7 cellular contexts compared by ENCODE assay signal in the genomic region with DNA sequence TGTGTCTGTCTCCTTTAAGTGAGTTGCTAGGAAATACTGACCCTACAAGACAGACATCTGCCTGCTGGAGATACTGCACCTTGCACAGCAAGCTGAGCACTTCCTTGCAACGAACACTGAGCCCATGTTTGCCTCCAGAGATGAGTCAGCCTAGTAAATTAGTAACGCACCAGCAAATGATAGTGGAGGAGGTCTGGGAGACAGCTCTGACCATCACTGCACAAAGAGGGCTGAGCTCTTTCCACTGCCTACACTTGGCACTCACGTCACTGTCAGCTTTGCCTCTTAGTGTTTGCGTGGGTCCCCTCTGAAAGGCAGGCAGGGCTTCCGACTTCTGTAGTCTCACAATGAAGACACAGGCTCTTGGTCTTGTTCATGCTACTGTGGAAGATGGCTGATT.
DNase-seq lines count a peak whose midpoint lies in the region; ATAC-seq and TF ChIP-seq lines count a peak whose summit lies in the region.

No MANE protein-coding gene starts in this region.

- peaks cover 0 to 2% (median 0%) of the 10 kb centered on the region in 5 experiments for H3K9me3 Mint-ChIP-seq in brain
- no peaks in the 10 kb centered on the region for H3K9me3 Mint-ChIP-seq in stimulated activated naive B cell treated with anti-CD40 and anti-IgM and Interleukin-4, amounts not matched to agents 10 μg/mL and 1 μg/mL and 100 μg/mL, for 72 hours

- H3K36me3 Mint-ChIP-seq in brain = peaks cover 40% of the 10 kb centered on the region
- H3K36me3 Mint-ChIP-seq in stimulated activated naive B cell treated with anti-CD40 and anti-IgM and Interleukin-4, amounts not matched to agents 10 μg/mL and 1 μg/mL and 100 μg/mL, for 72 hours = no peaks in the 10 kb centered on the region

- H3K27ac Mint-ChIP-seq in brain = peak overlapping the region; percentile 15 to 68 (median 57)
- H3K27ac Mint-ChIP-seq in stimulated activated naive B cell treated with anti-CD40 and anti-IgM and Interleukin-4, amounts not matched to agents 10 μg/mL and 1 μg/mL and 100 μg/mL, for 72 hours = no peak overlapping the region

- DNase-seq in HT1080 (ENCODE audit: low read depth) (peak; percentile 87), RPMI8226 (no peak), NCI-H774 (lab: John Stamatoyannopoulos, UW) (no peak)
- DNase-seq in stimulated activated naive B cell treated with anti-CD40 and anti-IgM and Interleukin-4, amounts not matched to agents 10 μg/mL and 1 μg/mL and 100 μg/mL, for 72 hours = peak; percentile 10

- ATAC-seq in GM18508 (IDR thresholded peaks at IDR 0.05; ENCODE audit: insufficient read depth, unreplicated experiment) (peak; percentile 99), GM21529 (IDR thresholded peaks at IDR 0.05; ENCODE audit: unreplicated experiment) (peak; percentile 99)
- ATAC-seq in stimulated activated naive B cell treated with anti-CD40 and anti-IgM and Interleukin-4, amounts not matched to agents 10 μg/mL and 1 μg/mL and 100 μg/mL, for 72 hours (replicated peaks) = peak; percentile 73 to 92

- H3K27me3 Mint-ChIP-seq in brain = peaks cover 4% of the 10 kb centered on the region
- peaks cover 22 to 34% of the 10 kb centered on the region in 2 donors for H3K27me3 Mint-ChIP-seq in stimulated activated naive B cell treated with anti-CD40 and anti-IgM and Interleukin-4, amounts not matched to agents 10 μg/mL and 1 μg/mL and 100 μg/mL, for 72 hours

- no peak for TF ChIP-seq CTCF in brain (conservative IDR thresholded peaks at IDR 0.05)

- H3K4me1 Mint-ChIP-seq in brain = peaks cover 16% of the 10 kb centered on the region
- peaks cover 0 to 2% of the 10 kb centered on the region in 2 donors for H3K4me1 Mint-ChIP-seq in stimulated activated naive B cell treated with anti-CD40 and anti-IgM and Interleukin-4, amounts not matched to agents 10 μg/mL and 1 μg/mL and 100 μg/mL, for 72 hours

- H3K4me3 Mint-ChIP-seq in brain = no peak overlapping the region
- H3K4me3 Mint-ChIP-seq in stimulated activated naive B cell treated with anti-CD40 and anti-IgM and Interleukin-4, amounts not matched to agents 10 μg/mL and 1 μg/mL and 100 μg/mL, for 72 hours = no peak overlapping the region

Comparison
In these comparisons a context has a peak if more than half of its experiments do, and no peak if none do; other contexts are left out.
1. DNase-seq: peak in HT1080 (single experiment) and stimulated activated naive B cell treated with anti-CD40 and anti-IgM and Interleukin-4, amounts not matched to agents 10 μg/mL and 1 μg/mL and 100 μg/mL, for 72 hours (single experiment); none in RPMI8226 (single experiment) and NCI-H774 (single experiment).
2. Peak in every context shown above with its lines, with median percentiles within 50 percentile points of each other: ATAC-seq.